8 cellular contexts compared by ENCODE assay signal in genomic region chr3:44624696-44625528, GRCh38. TPM values are rescaled to one million over a fixed set of nuclear protein-coding genes. Genes with fewer than 3 reads are reported as not detected.
DNase-seq lines count a peak whose midpoint lies in the region; ATAC-seq and TF ChIP-seq lines count a peak whose summit lies in the region.

TSS of gene ZNF197 (plus strand) at chr3:44625036. CDS start at chr3:44629155, 4,119 bp downstream.

- TF ChIP-seq CTCF in astrocyte of the spinal cord (IDR thresholded peaks at IDR 0.05; ENCODE audit: low read depth, low read length): peak; percentile 20

- in situ Hi-C loops in astrocyte of the spinal cord (cut with HindIII; ENCODE audit: low sequenced_read_pairs): no loop called here

- ATAC-seq in HG02840 (IDR thresholded peaks at IDR 0.05; ENCODE audit: low FRiP score, unreplicated experiment) (peak; percentile 84), sciatic nerve (peak; percentile 99)

- intact Hi-C loops in sciatic nerve (cut with DNase I): no loop called here

- TF ChIP-seq POLR2A in GM15510 (IDR thresholded peaks at IDR 0.05; ENCODE audit: borderline replicate concordance, extremely low read depth, insufficient read length): peak; percentile 66

- DNase-seq in NCI-H187 (lab: John Stamatoyannopoulos, UW): peak; percentile 57 to 66
- DNase-seq in T-helper 9 cell: peak; percentile 7
- DNase-seq in astrocyte of the spinal cord (ENCODE audit: low read depth, low spot score): peak; percentile 89
- DNase-seq in iPS DF 4.7 (ENCODE audit: extremely low read depth, low spot score): peak; percentile 82
- peak; percentile 87 for DNase-seq in sciatic nerve (ENCODE audit: low spot score)
- DNase-seq in cortex of kidney (lab: John Stamatoyannopoulos, UW): no peak

- H3K4me3 ChIP-seq in astrocyte of the spinal cord (ENCODE audit: low read depth, low read length): peak within 1 kb of the TSS; percentile 74

RNA-seq across cellular contexts. Expression of gene ZNF197, which starts in this region (rescaled TPM):
- total RNA-seq in sciatic nerve: 23.2 TPM
